22 cellular contexts compared by ENCODE assay signal in genomic region chr15:70995383-70995965, GRCh38.
DNase-seq lines count a peak whose midpoint lies in the region; ATAC-seq and TF ChIP-seq lines count a peak whose summit lies in the region.
"Had no signal": no experiment of that assay in that cellular context is flagged by ENCODE, and none has a peak within 500 bp of the region (broad histone marks: within the 10 kb centered on the region; RNA-seq: fewer than 3 reads in every experiment).

No MANE protein-coding gene starts in this region.

- peaks cover 0 to 6% of the 10 kb centered on the region in 2 donors for H3K4me1 ChIP-seq in uterus
- H3K4me1 ChIP-seq: BLaER1, Peyer's patch had no signal

- peaks cover 18% of the 10 kb centered on the region for H3K4me1 Mint-ChIP-seq in mesothelial cell of epicardium

- DNase-seq in NOMO-1 (lab: John Stamatoyannopoulos, UW; ENCODE audit: unreplicated experiment in 2 of 2) (peak; percentile 1 to 34), NOMO-1 treated with dmso at 0.1 percent for 144 hours (lab: John Stamatoyannopoulos, UW; ENCODE audit: unreplicated experiment) (no peak), mesothelial cell of epicardium (ENCODE audit: low spot score in 2 of 2, unreplicated experiment in 2 of 2) (no peak), uterus (no peak), EL (no peak), NCI-H748 treated with DMSO at 0.1 percent for 48 hours (lab: John Stamatoyannopoulos, UW) (no peak)
- DNase-seq: 8988T; CD8-positive, alpha-beta T cell; GOT3; MM.1S; NCI-H1417 treated with DMSO at 0.1 percent for 48 hours; NCI-H1930; NCI-H2171; NCI-H446 treated with DMSO at 0.1 percent for 48 hours; Peyer's patch; SK-N-SH had no signal

- H3K27me3 ChIP-seq in uterus = no peaks in the 10 kb centered on the region
- H3K27me3 ChIP-seq: BLaER1, Peyer's patch had no signal

- peaks cover 32% of the 10 kb centered on the region for H3K9me3 Mint-ChIP-seq in mesothelial cell of epicardium

- peak overlapping the region; percentile 74 for H3K27ac Mint-ChIP-seq in mesothelial cell of epicardium
- H3K27ac Mint-ChIP-seq: CD8-positive, alpha-beta T cell had no signal

- no peak for ATAC-seq in GM21528 (IDR thresholded peaks at IDR 0.05; ENCODE audit: low FRiP score, unreplicated experiment)
- ATAC-seq: CD8-positive, alpha-beta T cell; HepG2; Right ventricle myocardium inferior had no signal

- no peak overlapping the region for H3K4me3 Mint-ChIP-seq in mesothelial cell of epicardium
- H3K4me3 Mint-ChIP-seq: CD8-positive, alpha-beta T cell had no signal

- peaks cover 38% of the 10 kb centered on the region for H3K36me3 Mint-ChIP-seq in mesothelial cell of epicardium
- H3K36me3 Mint-ChIP-seq: CD8-positive, alpha-beta T cell had no signal

- H3K9me3 ChIP-seq in uterus = no peaks in the 10 kb centered on the region
- H3K9me3 ChIP-seq: Peyer's patch had no signal

- no peak overlapping the region for H3K4me3 ChIP-seq in uterus
- H3K4me3 ChIP-seq: BLaER1, Peyer's patch had no signal

- TF ChIP-seq POLR2A in uterus (IDR thresholded peaks at IDR 0.05) = no peak

- peak overlapping the region; percentile 59 for H3K27ac ChIP-seq in VCaP
- H3K27ac ChIP-seq in uterus = peak overlapping the region; percentile 30 to 41
- H3K27ac ChIP-seq: BLaER1, KMS-11, Peyer's patch had no signal

- H3K27me3 Mint-ChIP-seq in mesothelial cell of epicardium (ENCODE audit: low read depth) = no peaks in the 10 kb centered on the region

- no peak for TF ChIP-seq CTCF in VCaP (conservative IDR thresholded peaks at IDR 0.05)
- TF ChIP-seq CTCF in mesothelial cell of epicardium (IDR thresholded peaks at IDR 0.05; ENCODE audit: unreplicated experiment) = no peak
- no peak for TF ChIP-seq CTCF in uterus (IDR thresholded peaks at IDR 0.05)

- intact Hi-C loops in uterus (cut with DNase I; ENCODE audit: low total_unique reads) = no loop called here

- H3K36me3 ChIP-seq in uterus = no peaks in the 10 kb centered on the region
- H3K36me3 ChIP-seq: BLaER1, Peyer's patch had no signal

Comparison
In these comparisons a context has a peak if more than half of its experiments do, and no peak if none do; other contexts are left out.
1. DNase-seq: peak in NOMO-1 (2 of 2); none in NOMO-1 treated with dmso at 0.1 percent for 144 hours (single experiment), mesothelial cell of epicardium (0 of 2), uterus (0 of 2), EL (single experiment) and NCI-H748 treated with DMSO at 0.1 percent for 48 hours (single experiment).